8 cellular contexts compared by ENCODE assay signal in genomic region chr21:33588485-33589335, GRCh38. TPM values are rescaled to one million over a fixed set of nuclear protein-coding genes. Genes with fewer than 3 reads are reported as not detected.
DNase-seq lines count a peak whose midpoint lies in the region; ATAC-seq and TF ChIP-seq lines count a peak whose summit lies in the region.

TSS of gene DONSON (minus strand) at chr21:33588684. CDS start at chr21:33588641, 43 bp downstream.

- H3K36me3 ChIP-seq in HUES64 (ENCODE audit: insufficient read depth, low read length) (peaks cover 25% of the 10 kb centered on the region), OCI-LY3 (replicated peaks; ENCODE audit: low read depth, low read length) (peaks cover 13% of the 10 kb centered on the region)

- no peaks in the 10 kb centered on the region for H3K27me3 ChIP-seq in HUES64 (ENCODE audit: insufficient read depth, low read length)
- H3K27me3 ChIP-seq in OCI-LY3 (ENCODE audit: low read depth, low read length), result no peaks in the 10 kb centered on the region
- no peaks in the 10 kb centered on the region for H3K27me3 ChIP-seq in mononuclear cell (ENCODE audit: insufficient read depth, low read length)

- TF ChIP-seq CTCF in OCI-LY3 (IDR thresholded peaks at IDR 0.05; ENCODE audit: low read depth, low read length), result no peak
- no peak for TF ChIP-seq CTCF in epithelial cell of esophagus (IDR thresholded peaks at IDR 0.05; ENCODE audit: insufficient read depth, low read depth, low read length, missing control alignments)

- ATAC-seq in GM21447 (IDR thresholded peaks at IDR 0.05; ENCODE audit: unreplicated experiment), result peak; percentile 87

- H4K20me1 ChIP-seq in OCI-LY3 (ENCODE audit: insufficient read depth, low read length), result no peaks in the 10 kb centered on the region

- H3K4me3 ChIP-seq in HUES64 (ENCODE audit: low read length) (peak within 1 kb of the TSS; percentile 88), OCI-LY3 (ENCODE audit: low read length) (peak within 1 kb of the TSS; percentile 98), epithelial cell of esophagus (ENCODE audit: low read length) (peak within 1 kb of the TSS; percentile 84), mononuclear cell (ENCODE audit: low read length) (peak within 1 kb of the TSS; percentile 90)

- peak within 1 kb of the TSS; percentile 82 for H3K27ac ChIP-seq in HUES64 (ENCODE audit: low read depth, low read length)
- peak within 1 kb of the TSS; percentile 39 for H3K27ac ChIP-seq in OCI-LY3 (ENCODE audit: low read length)

- H2AFZ ChIP-seq in OCI-LY3 (ENCODE audit: low read depth, low read length), result peak within 1 kb of the TSS; percentile 86

- H3K9ac ChIP-seq in HUES64 (ENCODE audit: low read depth, low read length) (peak within 1 kb of the TSS; percentile 93), OCI-LY3 (ENCODE audit: low read length) (peak within 1 kb of the TSS; percentile 94)

- peaks cover 15% of the 10 kb centered on the region for H3K4me1 ChIP-seq in HUES64 (ENCODE audit: insufficient read depth, low read length)
- peaks cover 13% of the 10 kb centered on the region for H3K4me1 ChIP-seq in OCI-LY3 (ENCODE audit: low read length)
- H3K4me1 ChIP-seq in mononuclear cell (ENCODE audit: insufficient read depth, low read length), result peaks cover 13% of the 10 kb centered on the region

- H3K9me3 ChIP-seq in HUES64 (ENCODE audit: insufficient read depth, low read depth, low read length) (no peaks in the 10 kb centered on the region), OCI-LY3 (ENCODE audit: insufficient read depth, low read length) (no peaks in the 10 kb centered on the region), mononuclear cell (ENCODE audit: low read depth, low read length) (no peaks in the 10 kb centered on the region)

- WGBS in HUES64, result 1% methylated on average over 78 of the region's 78 CpGs

- peak; percentile 42 for DNase-seq in DMS 273 treated with DMSO at 0.1 percent for 48 hours (lab: John Stamatoyannopoulos, UW)
- DNase-seq in activated T-cell treated with anti-CD3 and anti-CD28 coated beads for 24 hours (ENCODE audit: low read depth), result peak; percentile 82
- peak; percentile 82 for DNase-seq in epithelial cell of esophagus (ENCODE audit: low read depth)
- peak; percentile 74 to 76 for DNase-seq in stimulated activated CD8-positive, alpha-beta memory T cell treated with anti-CD3 and anti-CD28 coated beads, Interleukin-4, amount 100 ng/mL, for 1 hour (ENCODE audit: low read depth in 2 of 2, low spot score in 1 of 2)

- peaks cover 20% of the 10 kb centered on the region for H3K79me2 ChIP-seq in OCI-LY3 (ENCODE audit: low read length)

- H3K4me2 ChIP-seq in OCI-LY3 (ENCODE audit: low read length), result peak within 1 kb of the TSS; percentile 99

RNA-seq across cellular contexts. Expression of gene DONSON, which starts in this region (rescaled TPM):
- polyA plus RNA-seq in HUES64 (2013, experiment 1 of 2), result 34.0 TPM
- 34.6 TPM for polyA plus RNA-seq in HUES64 (2013, experiment 2 of 2)
- 7.5 TPM for total RNA-seq in mononuclear cell

Comparison
In these comparisons a context has a peak if more than half of its experiments do, and no peak if none do; other contexts are left out.
1. Peak in every context shown above with its lines: DNase-seq, ATAC-seq, H3K4me3 ChIP-seq and H3K27ac ChIP-seq.